10 cellular contexts compared by ENCODE assay signal in the genomic region with DNA sequence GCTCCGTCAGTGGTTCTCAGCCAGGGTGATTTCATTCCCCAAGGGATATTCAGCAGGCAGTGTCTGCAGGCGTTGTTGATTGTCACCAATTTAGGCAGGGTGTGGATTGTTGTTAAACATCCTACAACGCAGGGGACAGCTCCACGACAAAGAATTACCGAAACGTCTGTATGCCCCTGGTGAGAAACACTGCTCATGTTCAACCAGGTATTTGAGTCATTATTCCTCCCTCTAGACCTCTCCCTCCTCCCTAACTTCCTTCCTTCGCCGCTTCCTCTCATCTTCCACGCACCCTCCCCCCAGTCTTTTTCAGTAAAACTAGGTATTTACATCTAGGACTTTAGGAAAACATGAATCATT. TPM values are rescaled to one million over a fixed set of nuclear protein-coding genes. Genes with fewer than 3 reads are reported as not detected.
DNase-seq lines count a peak whose midpoint lies in the region; ATAC-seq and TF ChIP-seq lines count a peak whose summit lies in the region.
"Had no signal": no experiment of that assay in that cellular context is flagged by ENCODE, and none has a peak within 500 bp of the region (broad histone marks: within the 10 kb centered on the region; RNA-seq: fewer than 3 reads in every experiment).

No MANE protein-coding gene starts in this region.

- H3K27ac ChIP-seq in HEK293 (ENCODE audit: extremely low read depth, low read depth, low read length) (no peak overlapping the region), neuronal stem cell (replicated peaks; ENCODE audit: low read length) (no peak overlapping the region)

- H3K36me3 ChIP-seq in HEK293 (ENCODE audit: control insufficient read depth in 2 of 2, insufficient read depth in 1 of 2, low read length in 2 of 2) (no peaks in the 10 kb centered on the region), neuronal stem cell (replicated peaks in 1 of 2; ENCODE audit: control insufficient read depth in 2 of 2, insufficient read depth in 2 of 2, low read length in 2 of 2) (peaks cover 0 to 10% of the 10 kb centered on the region in 2 donors)

- H4K8ac ChIP-seq in neuronal stem cell (ENCODE audit: low read depth, low read length), result no peak overlapping the region

- H2AFZ ChIP-seq in neuronal stem cell (ENCODE audit: low read length), result no peak overlapping the region

- no peak overlapping the region for H2BK5ac ChIP-seq in neuronal stem cell (ENCODE audit: low read length)

- H3K36me3 Mint-ChIP-seq in CD14-positive monocyte, result no peaks in the 10 kb centered on the region

- H3K4ac ChIP-seq in neuronal stem cell (ENCODE audit: low read length), result no peak overlapping the region

- peaks cover 14% of the 10 kb centered on the region for H3K79me1 ChIP-seq in neuronal stem cell (ENCODE audit: low read depth, low read length)

- TF ChIP-seq CTCF in CD14-positive monocyte (IDR thresholded peaks at IDR 0.05) (no peak), HEK293 (tag by site-specific recombination; IDR thresholded peaks at IDR 0.05) (no peak)

- POLR2A ChIA-PET in HEK293 (lab: Yijun Ruan, JAX), result no interaction called here

- peaks cover 14% of the 10 kb centered on the region for H3K4me1 ChIP-seq in HEK293 (ENCODE audit: control insufficient read depth, insufficient read depth, low read length)
- peaks cover 6 to 9% of the 10 kb centered on the region in 2 donors for H3K4me1 ChIP-seq in neuronal stem cell (ENCODE audit: control insufficient read depth in 2 of 2, insufficient read depth in 1 of 2, low read depth in 1 of 2, low read length in 2 of 2)

- no peak overlapping the region for H2BK15ac ChIP-seq in neuronal stem cell (ENCODE audit: low read length)

- H3K23ac ChIP-seq in neuronal stem cell (ENCODE audit: low read depth, low read length, poor library complexity), result no peak overlapping the region

- CTCF ChIA-PET in HEK293 (lab: Yijun Ruan, JAX), result interaction anchor here (0.6 kb wide), 2 partner anchors 288 to 322 kb away, joined by 3 to 4 read pairs; no protein-coding TSS in a partner anchor

- no peaks in the 10 kb centered on the region for H3K27me3 Mint-ChIP-seq in CD14-positive monocyte (ENCODE audit: low read depth in 3 of 3)

- H3K4me3 Mint-ChIP-seq in CD14-positive monocyte, result peak overlapping the region in 1 of 2 donors; percentile 44

- intact Hi-C loops in CD14-positive monocyte (cut with micrococcal nuclease), result loop anchor here in 1 of 2 donors (5.0 kb wide), 1 partner anchor 53 kb away; a partner anchor contains a TSS

- H4K91ac ChIP-seq in neuronal stem cell (ENCODE audit: low read depth, low read length, poor library complexity), result no peak overlapping the region

- peaks cover 79% of the 10 kb centered on the region for H3K4me1 Mint-ChIP-seq in CD14-positive monocyte

- H2BK12ac ChIP-seq in neuronal stem cell (ENCODE audit: low read length), result no peak overlapping the region

- DNase-seq in CD14-positive monocyte (ENCODE audit: low spot score) (no peak), iPS DF 4.7 (ENCODE audit: extremely low read depth, low spot score) (peak; percentile 16), neuronal stem cell (ENCODE audit: low spot score) (no peak), DMS53 (lab: John Stamatoyannopoulos, UW) (no peak), DMS79 treated with DMSO at 0.1 percent for 48 hours (lab: John Stamatoyannopoulos, UW) (no peak)
- peak; percentile 48 for DNase-seq in activated CD4-positive, alpha-beta T cell treated with anti-CD3 and anti-CD28 coated beads for 48 hours
- DNase-seq: HCEC 1CT had no signal

- no peak overlapping the region for H2BK120ac ChIP-seq in neuronal stem cell (ENCODE audit: low read depth, low read length)

- H3K4me2 ChIP-seq in neuronal stem cell (ENCODE audit: insufficient read depth, low read length, poor library complexity, severe bottlenecking), result no peak overlapping the region

- WGBS in neuronal stem cell (ENCODE audit: extremely low coverage in 2 of 2, insufficient read length in 2 of 2, insufficient replicate concordance in 1 of 2), 2 donors, result 100% methylated on average over 3 of the region's 9 CpGs; no CpG with 5 or more reads in 1 of the 2 donors

- H2AK5ac ChIP-seq in neuronal stem cell (ENCODE audit: low read depth, low read length), result no peak overlapping the region

- ATAC-seq in GM21423 (IDR thresholded peaks at IDR 0.05; ENCODE audit: unreplicated experiment), result no peak

- no peak overlapping the region for H3K14ac ChIP-seq in neuronal stem cell (ENCODE audit: low read length)

- no peak overlapping the region for H3K18ac ChIP-seq in neuronal stem cell (ENCODE audit: low read length)

- H3K27ac Mint-ChIP-seq in CD14-positive monocyte, result peak overlapping the region in 6 of 7 donors; percentile 33 to 84 (median 72)

- no peak overlapping the region for H3K4me3 ChIP-seq in HEK293 (ENCODE audit: low read depth, low read length)
- H3K4me3 ChIP-seq in neuronal stem cell (ENCODE audit: low read length in 2 of 2), result no peak overlapping the region
- H3K4me3 ChIP-seq: lung had no signal

- H3K27me3 ChIP-seq in neuronal stem cell (ENCODE audit: control insufficient read depth in 3 of 3, insufficient read depth in 3 of 3, low read depth in 1 of 3, low read length in 3 of 3), result no peaks in the 10 kb centered on the region

- no peaks in the 10 kb centered on the region for H3K9me3 ChIP-seq in HEK293 (ENCODE audit: control insufficient read depth, insufficient read depth, low read depth, low read length)
- H3K9me3 ChIP-seq in neuronal stem cell (replicated peaks in 1 of 2; ENCODE audit: control insufficient read depth in 2 of 2, insufficient read depth in 1 of 2, low read depth in 1 of 2, low read length in 2 of 2), result peaks cover 0 to 22% of the 10 kb centered on the region in 2 donors

- no peaks in the 10 kb centered on the region for H3K9me3 Mint-ChIP-seq in CD14-positive monocyte

- no peak overlapping the region for H3K9ac ChIP-seq in neuronal stem cell (ENCODE audit: low read depth, low read length, poor library complexity)

TF ChIP-seq in HEK293, 187 proteins besides CTCF, POLR2A, EP300 and RAD21 (continues in another document):
- TF ChIP-seq, protein P1, sequence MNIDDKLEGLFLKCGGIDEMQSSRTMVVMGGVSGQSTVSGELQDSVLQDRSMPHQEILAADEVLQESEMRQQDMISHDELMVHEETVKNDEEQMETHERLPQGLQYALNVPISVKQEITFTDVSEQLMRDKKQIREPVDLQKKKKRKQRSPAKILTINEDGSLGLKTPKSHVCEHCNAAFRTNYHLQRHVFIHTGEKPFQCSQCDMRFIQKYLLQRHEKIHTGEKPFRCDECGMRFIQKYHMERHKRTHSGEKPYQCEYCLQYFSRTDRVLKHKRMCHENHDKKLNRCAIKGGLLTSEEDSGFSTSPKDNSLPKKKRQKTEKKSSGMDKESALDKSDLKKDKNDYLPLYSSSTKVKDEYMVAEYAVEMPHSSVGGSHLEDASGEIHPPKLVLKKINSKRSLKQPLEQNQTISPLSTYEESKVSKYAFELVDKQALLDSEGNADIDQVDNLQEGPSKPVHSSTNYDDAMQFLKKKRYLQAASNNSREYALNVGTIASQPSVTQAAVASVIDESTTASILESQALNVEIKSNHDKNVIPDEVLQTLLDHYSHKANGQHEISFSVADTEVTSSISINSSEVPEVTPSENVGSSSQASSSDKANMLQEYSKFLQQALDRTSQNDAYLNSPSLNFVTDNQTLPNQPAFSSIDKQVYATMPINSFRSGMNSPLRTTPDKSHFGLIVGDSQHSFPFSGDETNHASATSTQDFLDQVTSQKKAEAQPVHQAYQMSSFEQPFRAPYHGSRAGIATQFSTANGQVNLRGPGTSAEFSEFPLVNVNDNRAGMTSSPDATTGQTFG (tag by site-specific recombination; IDR thresholded peaks at IDR 0.05; ENCODE audit: borderline replicate concordance), result no peak
- TF ChIP-seq ZNF747 (tag by site-specific recombination; IDR thresholded peaks at IDR 0.05), result no peak
- no peak for TF ChIP-seq ZNF555 (tag by site-specific recombination; conservative IDR thresholded peaks at IDR 0.05)
- TF ChIP-seq, protein P2, sequence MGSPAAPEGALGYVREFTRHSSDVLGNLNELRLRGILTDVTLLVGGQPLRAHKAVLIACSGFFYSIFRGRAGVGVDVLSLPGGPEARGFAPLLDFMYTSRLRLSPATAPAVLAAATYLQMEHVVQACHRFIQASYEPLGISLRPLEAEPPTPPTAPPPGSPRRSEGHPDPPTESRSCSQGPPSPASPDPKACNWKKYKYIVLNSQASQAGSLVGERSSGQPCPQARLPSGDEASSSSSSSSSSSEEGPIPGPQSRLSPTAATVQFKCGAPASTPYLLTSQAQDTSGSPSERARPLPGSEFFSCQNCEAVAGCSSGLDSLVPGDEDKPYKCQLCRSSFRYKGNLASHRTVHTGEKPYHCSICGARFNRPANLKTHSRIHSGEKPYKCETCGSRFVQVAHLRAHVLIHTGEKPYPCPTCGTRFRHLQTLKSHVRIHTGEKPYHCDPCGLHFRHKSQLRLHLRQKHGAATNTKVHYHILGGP (tag by site-specific recombination; IDR thresholded peaks at IDR 0.05), result no peak
- no peak for TF ChIP-seq ZBTB7A (tag by site-specific recombination; IDR thresholded peaks at IDR 0.05; ENCODE audit: low read depth)
- no peak for TF ChIP-seq ZNF121 (tag by site-specific recombination; IDR thresholded peaks at IDR 0.05)
- TF ChIP-seq ZNF514 (tag by site-specific recombination; IDR thresholded peaks at IDR 0.05), result no peak
- 0 out of 2 replicates have a peak, but pooled peaks have one; percentile 18 for TF ChIP-seq GLIS1 (tag by site-specific recombination; IDR thresholded peaks at IDR 0.05)
- TF ChIP-seq ZNF600 (tag by site-specific recombination; IDR thresholded peaks at IDR 0.05), result peak; percentile 42; the same call in 1 of the 2 replicates
- TF ChIP-seq, protein P3, sequence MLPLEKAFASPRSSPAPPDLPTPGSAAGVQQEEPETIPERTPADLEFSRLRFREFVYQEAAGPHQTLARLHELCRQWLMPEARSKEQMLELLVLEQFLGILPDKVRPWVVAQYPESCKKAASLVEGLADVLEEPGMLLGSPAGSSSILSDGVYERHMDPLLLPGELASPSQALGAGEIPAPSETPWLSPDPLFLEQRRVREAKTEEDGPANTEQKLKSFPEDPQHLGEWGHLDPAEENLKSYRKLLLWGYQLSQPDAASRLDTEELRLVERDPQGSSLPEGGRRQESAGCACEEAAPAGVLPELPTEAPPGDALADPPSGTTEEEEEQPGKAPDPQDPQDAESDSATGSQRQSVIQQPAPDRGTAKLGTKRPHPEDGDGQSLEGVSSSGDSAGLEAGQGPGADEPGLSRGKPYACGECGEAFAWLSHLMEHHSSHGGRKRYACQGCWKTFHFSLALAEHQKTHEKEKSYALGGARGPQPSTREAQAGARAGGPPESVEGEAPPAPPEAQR (tag by site-specific recombination; IDR thresholded peaks at IDR 0.05), result no peak

RNA-seq across cellular contexts. Expression of a gene that starts 50.8 kb away (rescaled TPM):
- polyA plus RNA-seq in CD14-positive monocyte, result 1 to 10 TPM; 2.5 to 7.6 TPM
- 37.1 TPM for polyA plus RNA-seq in neuronal stem cell (2013, experiment 1 of 2)
- 37.6 TPM for polyA plus RNA-seq in neuronal stem cell (2013, experiment 2 of 2)

Comparison
In these comparisons a context has a peak if more than half of its experiments do, and no peak if none do; other contexts are left out.
1. DNase-seq: peak in activated CD4-positive, alpha-beta T cell treated with anti-CD3 and anti-CD28 coated beads for 48 hours (single experiment) and iPS DF 4.7 (single experiment); none in CD14-positive monocyte (single experiment), neuronal stem cell (single experiment), DMS53 (single experiment) and DMS79 treated with DMSO at 0.1 percent for 48 hours (single experiment).